ENCODE assay signal across 8 cellular contexts in the genomic region with DNA sequence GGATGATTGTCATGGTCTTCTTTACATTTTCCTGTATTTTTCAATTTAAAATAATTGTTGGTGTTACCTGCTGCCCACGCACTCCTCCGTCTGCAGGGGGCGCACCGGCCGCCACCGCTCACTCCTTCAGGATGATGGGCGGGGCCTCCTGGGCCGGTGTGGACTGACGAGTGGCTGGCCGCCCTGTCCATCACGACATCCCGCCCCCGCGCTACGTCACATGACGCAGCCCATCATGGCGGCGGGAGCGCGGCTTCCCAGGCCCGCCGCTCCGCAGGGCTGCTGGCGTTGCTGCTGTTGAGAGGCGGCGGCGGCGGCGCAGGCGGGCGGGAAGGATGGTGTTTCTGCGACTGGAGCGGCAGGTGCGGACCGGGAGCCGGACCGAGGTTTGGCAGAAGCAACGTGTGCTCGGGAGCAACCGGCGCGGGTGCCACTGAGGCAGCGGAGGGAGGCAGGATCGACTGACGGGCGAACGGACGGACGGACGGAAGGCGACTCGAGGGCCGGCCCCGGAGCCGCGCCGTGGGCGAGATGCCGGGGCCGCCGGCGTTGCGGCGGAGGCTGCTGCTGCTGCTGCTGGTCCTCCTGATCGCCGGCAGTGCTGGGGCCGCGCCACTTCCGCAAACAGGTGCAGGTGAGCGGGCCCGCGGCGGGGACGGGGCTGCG. TPM values are rescaled to one million over a fixed set of nuclear protein-coding genes. Genes with fewer than 3 reads are reported as not detected.
A peak's percentile ranks its signal among the peaks of the same experiment; 100 is the strongest.
DNase-seq lines count a peak whose midpoint lies in the region; ATAC-seq and TF ChIP-seq lines count a peak whose summit lies in the region.

Gene LMTK2 (plus strand): TSS at position 216 of the 666 bp plus-strand sequence. CDS start 316 bp downstream, at position 532.

- peak within 1 kb of the TSS; percentile 100 for H3K4me3 ChIP-seq in left ventricle myocardium inferior
- H3K4me3 ChIP-seq in psoas muscle: peak within 1 kb of the TSS; percentile 96
- H3K4me3 ChIP-seq in uterus: peak within 1 kb of the TSS; percentile 51 to 81

- ATAC-seq in HG02852 (IDR thresholded peaks at IDR 0.05; ENCODE audit: unreplicated experiment) (peak; percentile 99), psoas muscle (peak; percentile 100)

- in situ Hi-C loops in GM13976 (cut with MboI; ENCODE audit: low sequenced_read_pairs, unreplicated experiment): loop anchor here (10.0 kb wide), 1 partner anchor 58 kb away; no protein-coding TSS in a partner anchor

- H3K36me3 Mint-ChIP-seq in T-helper 1 cell treated with Interleukin-12 subunit alpha and Interleukin-12 subunit beta and Interleukin-4 antibody, amounts not matched to agents 30 μg/mL and 1 μg/mL, for 36 hours (ENCODE audit: low read depth): peaks cover 4% of the 10 kb centered on the region

- H3K36me3 ChIP-seq in left ventricle myocardium inferior: no peaks in the 10 kb centered on the region
- H3K36me3 ChIP-seq in psoas muscle (ENCODE audit: insufficient read depth in 1 of 2, low read depth in 1 of 2): no peaks in the 10 kb centered on the region
- H3K36me3 ChIP-seq in uterus: no peaks in the 10 kb centered on the region

- H3K9me3 Mint-ChIP-seq in T-helper 1 cell treated with Interleukin-12 subunit alpha and Interleukin-12 subunit beta and Interleukin-4 antibody, amounts not matched to agents 30 μg/mL and 1 μg/mL, for 36 hours: peaks cover 9% of the 10 kb centered on the region

- peaks cover 22% of the 10 kb centered on the region for H3K4me1 Mint-ChIP-seq in T-helper 1 cell treated with Interleukin-12 subunit alpha and Interleukin-12 subunit beta and Interleukin-4 antibody, amounts not matched to agents 30 μg/mL and 1 μg/mL, for 36 hours (ENCODE audit: low read depth)

- peak; percentile 91 to 96 for TF ChIP-seq POLR2A in uterus (IDR thresholded peaks at IDR 0.05)

- TF ChIP-seq CTCF in GM13976 (IDR thresholded peaks at IDR 0.05; ENCODE audit: borderline replicate concordance, control extremely low read depth, extremely low read depth, insufficient read depth, missing control alignments) (peak; percentile 94), left ventricle myocardium inferior (IDR thresholded peaks at IDR 0.05; ENCODE audit: borderline replicate concordance) (peak; percentile 97), psoas muscle (IDR thresholded peaks at IDR 0.05) (peak; percentile 95), uterus (IDR thresholded peaks at IDR 0.05) (peak; percentile 95 to 99 (median 96))

- intact Hi-C loops in left ventricle myocardium inferior (cut with micrococcal nuclease): loop anchor here (5.0 kb wide), 1 partner anchor 61 kb away; no protein-coding TSS in a partner anchor
- intact Hi-C loops in psoas muscle (cut with DNase I): loop anchor here (1.0 to 10.0 kb wide), 4 partner anchors 62 to 136 kb away; no protein-coding TSS in a partner anchor
- intact Hi-C loops in uterus (cut with DNase I; ENCODE audit: low total_unique reads): loop anchor here (5.0 kb wide), 1 partner anchor 61 kb away; no protein-coding TSS in a partner anchor

- H3K27me3 Mint-ChIP-seq in T-helper 1 cell treated with Interleukin-12 subunit alpha and Interleukin-12 subunit beta and Interleukin-4 antibody, amounts not matched to agents 30 μg/mL and 1 μg/mL, for 36 hours (ENCODE audit: low read depth): no peaks in the 10 kb centered on the region

- peak within 1 kb of the TSS; percentile 94 for H3K27ac ChIP-seq in left ventricle myocardium inferior (replicated peaks)
- H3K27ac ChIP-seq in psoas muscle: peak within 1 kb of the TSS; percentile 92
- peak within 1 kb of the TSS; percentile 73 to 75 for H3K27ac ChIP-seq in uterus

- H3K9me3 ChIP-seq in left ventricle myocardium inferior (replicated peaks) (peaks cover 11% of the 10 kb centered on the region), psoas muscle (peaks cover 6% of the 10 kb centered on the region), uterus (no peaks in the 10 kb centered on the region)

- WGBS in psoas muscle, 3 donors: 0% methylated on average over 52 to 75 of the region's 75 CpGs

- H3K27me3 ChIP-seq in left ventricle myocardium inferior (ENCODE audit: low read depth) (no peaks in the 10 kb centered on the region), psoas muscle (ENCODE audit: insufficient read depth in 3 of 3, low read length in 2 of 3) (peaks cover 0 to 2% (median 0%) of the 10 kb centered on the region in 3 donors), uterus (no peaks in the 10 kb centered on the region)

- peak within 1 kb of the TSS; percentile 88 for H3K4me3 Mint-ChIP-seq in T-helper 1 cell treated with Interleukin-12 subunit alpha and Interleukin-12 subunit beta and Interleukin-4 antibody, amounts not matched to agents 30 μg/mL and 1 μg/mL, for 36 hours

- H3K4me1 ChIP-seq in left ventricle myocardium inferior (peaks cover 54% of the 10 kb centered on the region), psoas muscle (peaks cover 16% of the 10 kb centered on the region), uterus (no peaks in the 10 kb centered on the region)

- H3K27ac Mint-ChIP-seq in T-helper 1 cell treated with Interleukin-12 subunit alpha and Interleukin-12 subunit beta and Interleukin-4 antibody, amounts not matched to agents 30 μg/mL and 1 μg/mL, for 36 hours: peak within 1 kb of the TSS; percentile 77

- DNase-seq in GM13976 (ENCODE audit: low spot score) (peak; percentile 98), NCI-H146 (lab: John Stamatoyannopoulos, UW) (peak; percentile 92), amygdala (lab: John Stamatoyannopoulos, UW) (peak; percentile 45 to 97 (median 86)), left ventricle myocardium inferior (peak; percentile 95), psoas muscle (peak; percentile 96 to 98), uterus (peak; percentile 94 to 97)

RNA-seq across cellular contexts. Expression of gene LMTK2, which starts in this region (rescaled TPM):
- total RNA-seq in left ventricle myocardium inferior (26.9 TPM), psoas muscle (10 to 100 TPM; 12.7 to 25.0 (median 16.1) TPM), uterus (10 to 100 TPM in 3 of 4 donors, 1 to 10 TPM in 1; 5.9 to 23.3 (median 14.8) TPM)
- polyA plus RNA-seq in psoas muscle: 10 to 100 TPM in 1 of 3 donors, 1 to 10 TPM in 2; 3.6 to 13.5 (median 4.8) TPM

Comparison
In these comparisons a context has a peak if more than half of its experiments do, and no peak if none do; other contexts are left out.
1. Peak in every context shown above with its lines: DNase-seq, ATAC-seq, H3K4me3 ChIP-seq and H3K27ac ChIP-seq.